In the genomic region with DNA sequence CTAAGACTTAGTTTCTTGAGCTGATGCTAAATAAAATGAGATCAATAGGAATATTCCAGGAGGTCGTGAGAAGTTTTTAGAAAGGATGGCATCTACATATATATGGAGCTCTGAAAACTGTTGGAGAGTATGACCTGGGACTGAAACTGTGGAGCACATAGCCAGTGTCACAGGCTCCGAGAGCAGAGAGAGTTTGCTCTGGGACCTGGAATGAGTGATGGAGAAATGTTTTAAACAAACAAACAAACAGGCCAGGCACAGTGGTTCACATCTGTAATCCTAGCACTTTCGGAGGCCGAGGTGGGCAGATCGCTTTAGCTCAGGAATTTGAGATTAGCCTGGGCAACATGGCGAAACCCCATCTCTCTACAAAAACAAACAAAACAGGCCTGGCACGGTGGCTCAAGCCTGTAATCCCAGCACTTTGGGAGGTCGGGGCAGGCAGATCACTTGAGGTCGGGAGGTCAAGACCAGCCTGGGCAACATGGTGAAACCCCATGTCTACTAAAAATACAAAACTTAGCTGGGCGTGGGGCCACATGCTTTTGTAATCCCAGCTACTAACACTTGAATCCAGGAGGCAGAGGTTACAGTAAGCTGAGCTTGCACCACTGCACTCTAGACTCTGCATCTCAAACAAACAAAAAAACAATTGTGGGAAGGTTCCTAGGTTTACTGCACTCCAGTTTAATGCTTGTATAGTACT, we compare ENCODE assay signal across 27 cellular contexts.
DNase-seq lines count a peak whose midpoint lies in the region; ATAC-seq and TF ChIP-seq lines count a peak whose summit lies in the region.
"Had no signal": no experiment of that assay in that cellular context is flagged by ENCODE, and none has a peak within 500 bp of the region (broad histone marks: within the 10 kb centered on the region; RNA-seq: fewer than 3 reads in every experiment).

No MANE protein-coding gene starts in this region.

- no peaks in the 10 kb centered on the region for H3K23me2 ChIP-seq in H9 (ENCODE audit: insufficient read length, low read depth, low read length, poor library complexity, severe bottlenecking)

- no peak overlapping the region for H3K4ac ChIP-seq in H9 (ENCODE audit: low read depth, low read length)

- no peak overlapping the region for H3K23ac ChIP-seq in H9 (ENCODE audit: insufficient read length, low read depth, low read length)

- H3K4me1 Mint-ChIP-seq in H9, result peaks cover 5 to 11% of the 10 kb centered on the region in 2 experiments
- peaks cover 3% of the 10 kb centered on the region for H3K4me1 Mint-ChIP-seq in endodermal cell
- peaks cover 27% of the 10 kb centered on the region for H3K4me1 Mint-ChIP-seq in nephron progenitor cell

- H3K36me3 Mint-ChIP-seq in H9 (ENCODE audit: insufficient read depth in 1 of 3, low read depth in 3 of 3) (peaks cover 7 to 38% (median 30%) of the 10 kb centered on the region in 3 experiments; a peak in 6 of 7 replicates), endodermal cell (ENCODE audit: low read depth) (peaks cover 39% of the 10 kb centered on the region), nephron progenitor cell (ENCODE audit: low read depth) (peaks cover 31% of the 10 kb centered on the region)

- no peak for DNase-seq in H9
- no peak for DNase-seq in RWPE1 (ENCODE audit: low spot score)
- no peak for DNase-seq in endodermal cell
- DNase-seq in nephron progenitor cell, result peak; percentile 18
- no peak for DNase-seq in GF-D8 (lab: John Stamatoyannopoulos, UW)
- DNase-seq in omental fat pad (ENCODE audit: low spot score), result no peak
- DNase-seq: amygdala; C1 segment of cervical spinal cord; effector memory CD4-positive, alpha-beta T cell; KBM-7; left lung; mesendoderm; NCI-H1417 treated with DMSO at 0.1 percent for 48 hours; NCI-H345; NCI-H748 treated with DMSO at 0.1 percent for 48 hours; RPMI8226; stomach; thyroid gland had no signal

- H3K27me3 Mint-ChIP-seq in H9 (ENCODE audit: low read depth) (no peaks in the 10 kb centered on the region), endodermal cell (ENCODE audit: insufficient read depth) (no peaks in the 10 kb centered on the region), nephron progenitor cell (ENCODE audit: low read depth, poor library complexity) (no peaks in the 10 kb centered on the region)
- H3K27me3 Mint-ChIP-seq: progenitor cell of endocrine pancreas had no signal

- H2BK12ac ChIP-seq in H9 (ENCODE audit: insufficient read length, low read depth, low read length), result no peak overlapping the region

- no peak overlapping the region for H4K8ac ChIP-seq in H9 (replicated peaks; ENCODE audit: insufficient read length, low read depth, low read length)

- H3K79me2 ChIP-seq in H9 (ENCODE audit: insufficient read depth, low read length), result no peaks in the 10 kb centered on the region
- H3K79me2 ChIP-seq: hepatocyte had no signal

- ATAC-seq in HG03469 (IDR thresholded peaks at IDR 0.05; ENCODE audit: unreplicated experiment), result no peak
- ATAC-seq in GM18517 (IDR thresholded peaks at IDR 0.05; ENCODE audit: unreplicated experiment), result no peak
- ATAC-seq in omental fat pad (ENCODE audit: low FRiP score), result no peak
- ATAC-seq: gastrocnemius medialis, left lung had no signal

- H3K9ac ChIP-seq in H9 (ENCODE audit: extremely low read depth, insufficient read length, low read length) (no peak overlapping the region), endodermal cell (ENCODE audit: extremely low read depth, low read length, poor library complexity, severe bottlenecking) (no peak overlapping the region)

- H3K36me3 ChIP-seq in endodermal cell (ENCODE audit: control insufficient read depth, insufficient read depth, low read length), result peaks cover 14% of the 10 kb centered on the region
- H3K36me3 ChIP-seq: gastrocnemius medialis, thyroid gland had no signal

- no peak overlapping the region for H3K14ac ChIP-seq in H9 (ENCODE audit: insufficient read depth, low read length)

- POLR2A ChIA-PET in RWPE1 (lab: Yijun Ruan, JAX; ENCODE audit: low non-redundant PET), result no interaction called here

- H3K4me3 Mint-ChIP-seq in H9 (no peak overlapping the region), endodermal cell (no peak overlapping the region), nephron progenitor cell (no peak overlapping the region)
- H3K4me3 Mint-ChIP-seq: T-helper 1 cell treated with Interleukin-12 subunit alpha and Interleukin-12 subunit beta and Interleukin-4 antibody, amounts not matched to agents 30 μg/mL and 1 μg/mL, for 36 hours had no signal

- H2BK5ac ChIP-seq in H9 (ENCODE audit: insufficient read length, low read length), result no peak overlapping the region

- H3K4me3 ChIP-seq in endodermal cell (ENCODE audit: low read length), result no peak overlapping the region
- H3K4me3 ChIP-seq: coronary artery, gastrocnemius medialis, HAP-1, hepatocyte, left lung, SK-N-MC, stomach, thyroid gland had no signal

- CTCF ChIA-PET in RWPE1 (lab: Yijun Ruan, JAX), result no interaction called here

- no peak overlapping the region for H2AFZ ChIP-seq in H9 (ENCODE audit: low read length)
- H2AFZ ChIP-seq: hepatocyte had no signal

- no peak overlapping the region for H2BK120ac ChIP-seq in H9 (ENCODE audit: low read depth, low read length, poor library complexity, severe bottlenecking)

- no peak overlapping the region for H3K56ac ChIP-seq in H9 (ENCODE audit: insufficient read length, low read depth, low read length)

- no peak overlapping the region for H2AK5ac ChIP-seq in H9 (ENCODE audit: insufficient read length, low read length)

- no peaks in the 10 kb centered on the region for H4K20me1 ChIP-seq in H9 (ENCODE audit: control insufficient read depth, insufficient read depth, insufficient read length)

- H3K9me3 Mint-ChIP-seq in H9, result no peaks in the 10 kb centered on the region
- H3K9me3 Mint-ChIP-seq in endodermal cell, result peaks cover 3% of the 10 kb centered on the region
- H3K9me3 Mint-ChIP-seq in nephron progenitor cell, result peaks cover 4% of the 10 kb centered on the region

- no peak overlapping the region for H3T11ph ChIP-seq in H9 (ENCODE audit: low read length)

- H3K18ac ChIP-seq in H9 (ENCODE audit: insufficient read length, low read depth, low read length), result no peak overlapping the region

- no peak overlapping the region for H4K91ac ChIP-seq in H9 (ENCODE audit: insufficient read length, low read depth, low read length)

- H3K4me1 ChIP-seq in H9 (ENCODE audit: insufficient read depth, low read length) (no peaks in the 10 kb centered on the region), endodermal cell (ENCODE audit: control insufficient read depth, insufficient read depth, low read length) (no peaks in the 10 kb centered on the region)
- H3K4me1 ChIP-seq: gastrocnemius medialis, HAP-1, left lung, stomach, thyroid gland had no signal

- H4K5ac ChIP-seq in H9 (ENCODE audit: insufficient read length, low read depth, low read length), result no peak overlapping the region

- no peak overlapping the region for H2BK15ac ChIP-seq in H9 (ENCODE audit: low read depth, low read length)

- H3K9me3 ChIP-seq in H9 (ENCODE audit: control insufficient read depth, low read depth, low read length), result no peaks in the 10 kb centered on the region
- peaks cover 11% of the 10 kb centered on the region for H3K9me3 ChIP-seq in endodermal cell (ENCODE audit: control insufficient read depth, low read length)
- H3K9me3 ChIP-seq: gastrocnemius medialis, HAP-1, stomach, thyroid gland had no signal

- WGBS in H9 (ENCODE audit: extremely low coverage, insufficient read length, low lambda C conversion rate), result no CpG with 5 or more reads among the region's 10 CpGs
- WGBS in endodermal cell (ENCODE audit: insufficient coverage in 1 of 2, insufficient read length in 1 of 2), 2 experiments, result 83 to 88% methylated on average over 5 to 10 of the region's 10 CpGs

- no peaks in the 10 kb centered on the region for H3K27me3 ChIP-seq in H9 (ENCODE audit: insufficient read depth, low read length)
- H3K27me3 ChIP-seq in endodermal cell (ENCODE audit: control insufficient read depth, insufficient read depth, low read length, poor library complexity, severe bottlenecking), result no peaks in the 10 kb centered on the region
- H3K27me3 ChIP-seq: gastrocnemius medialis, hepatocyte, left lung, stomach, thyroid gland had no signal

- H3K27ac Mint-ChIP-seq in H9 (peak overlapping the region in 2 of 3 experiments; percentile 43 to 88; a peak in 4 of 7 replicates), endodermal cell (peak overlapping the region; percentile 30), nephron progenitor cell (peak overlapping the region; percentile 75)
- H3K27ac Mint-ChIP-seq: progenitor cell of endocrine pancreas had no signal

- no peak overlapping the region for H3K27ac ChIP-seq in H9 (ENCODE audit: insufficient read length, low read depth, low read length)
- 0 out of 2 replicates have a peak overlapping the region, but pooled peaks have one; percentile 41 for H3K27ac ChIP-seq in RWPE1
- H3K27ac ChIP-seq in endodermal cell (ENCODE audit: low read depth, low read length), result no peak overlapping the region
- H3K27ac ChIP-seq: coronary artery, gastrocnemius medialis, hepatocyte, left lung, SK-N-MC, stomach, thyroid gland had no signal

- TF ChIP-seq CTCF in H9 (conservative IDR thresholded peaks at IDR 0.05) (no peak), RWPE1 (conservative IDR thresholded peaks at IDR 0.05; ENCODE audit: low read depth) (no peak), endodermal cell (conservative IDR thresholded peaks at IDR 0.05) (no peak), nephron progenitor cell (IDR thresholded peaks at IDR 0.05) (no peak), omental fat pad (IDR thresholded peaks at IDR 0.05) (no peak)

- H3K79me1 ChIP-seq in H9 (ENCODE audit: insufficient read depth, low read depth, low read length, poor library complexity, severe bottlenecking), result no peaks in the 10 kb centered on the region

- no peak overlapping the region for H2BK20ac ChIP-seq in H9 (ENCODE audit: low read depth, low read length, poor library complexity, severe bottlenecking)

- H3K4me2 ChIP-seq in H9 (ENCODE audit: insufficient read depth, insufficient read length, low read length), result no peak overlapping the region
- H3K4me2 ChIP-seq: hepatocyte had no signal
